9 cellular contexts compared by ENCODE assay signal in genomic region chr9:128372784-128373183, GRCh38. TPM values are rescaled to one million over a fixed set of nuclear protein-coding genes. Genes with fewer than 3 reads are reported as not detected.
A peak's percentile ranks its signal among the peaks of the same experiment; 100 is the strongest.
DNase-seq lines count a peak whose midpoint lies in the region; ATAC-seq, FAIRE-seq and TF ChIP-seq lines count a peak whose summit lies in the region.
"Had no signal": no experiment of that assay in that cellular context is flagged by ENCODE, and none has a peak within 500 bp of the region (broad histone marks: within the 10 kb centered on the region; RNA-seq: fewer than 3 reads in every experiment).

No MANE protein-coding gene starts in this region.

- no peak overlapping the region for H4K8ac ChIP-seq in IMR-90 (ENCODE audit: low read depth in 2 of 2, low read length in 2 of 2)

- no peak for TF ChIP-seq EP300 in K562 (IDR thresholded peaks at IDR 0.05; ENCODE audit: low read length)
- no peak for TF ChIP-seq EP300 in upper lobe of left lung (IDR thresholded peaks at IDR 0.05)

- no peak overlapping the region for H2BK20ac ChIP-seq in IMR-90 (ENCODE audit: low read depth, low read length)

- no peak overlapping the region for H4K91ac ChIP-seq in IMR-90 (ENCODE audit: insufficient read depth, low read depth, low read length)

- no peak overlapping the region for H3K14ac ChIP-seq in IMR-90 (replicated peaks; ENCODE audit: low read depth, low read length)

- TF ChIP-seq POLR2A in IMR-90 (IDR thresholded peaks at IDR 0.05; ENCODE audit: low read depth, low read length): no peak
- no peak for TF ChIP-seq POLR2A in K562 (conservative IDR thresholded peaks at IDR 0.05)
- no peak for TF ChIP-seq POLR2A in upper lobe of left lung (IDR thresholded peaks at IDR 0.05)

- peak overlapping the region; percentile 94; the same call in 1 of the 2 replicates for H3K4me3 ChIP-seq in BE2C (ENCODE audit: low read depth, low read length)
- H3K4me3 ChIP-seq in IMR-90 (ENCODE audit: insufficient read depth, low read depth, low read length): no peak overlapping the region
- H3K4me3 ChIP-seq in K562: peak overlapping the region; percentile 84; the same call in 1 of the 2 replicates
- no peak overlapping the region for H3K4me3 ChIP-seq in upper lobe of left lung

- H3K27ac ChIP-seq in IMR-90 (ENCODE audit: insufficient read depth, low read length): peak overlapping the region; percentile 37; the same call in 1 of the 2 replicates
- peak overlapping the region; percentile 18; the same call in 1 of the 3 replicates for H3K27ac ChIP-seq in K562 (ENCODE audit: extremely low read depth, low read depth, low read length)
- no peak overlapping the region for H3K27ac ChIP-seq in upper lobe of left lung

- H3K79me2 ChIP-seq in K562 (ENCODE audit: control insufficient read depth, insufficient read depth, low read length): peaks cover 53% of the 10 kb centered on the region

- CTCF ChIA-PET in IMR-90 (lab: Yijun Ruan, JAX): interaction anchor here (0.7 kb wide), 1 partner anchor 191 kb away, joined by 3 read pairs; no protein-coding TSS in a partner anchor
- CTCF ChIA-PET in K562 (lab: Yijun Ruan, JAX; ENCODE audit: low intra/inter-chr PET ratio): no interaction called here

- POLR2A ChIA-PET in IMR-90 (lab: Charles Lee; ENCODE audit: unreplicated experiment) (no interaction called here), K562 (lab: Yijun Ruan, JAX) (no interaction called here)

- no CpG with 5 or more reads among the region's 1 CpG for WGBS in IMR-90 (ENCODE audit: extremely low coverage in 2 of 2, insufficient read length in 1 of 2), 2 experiments
- WGBS in K562 (ENCODE audit: insufficient coverage, low coverage, missing lambda C conversion rate): 50% methylated on average over 1 of the region's 1 CpG
- 85 to 88% methylated on average over 1 of the region's 1 CpG for WGBS in upper lobe of left lung, 2 donors

- peaks cover 31 to 81% of the 10 kb centered on the region in 2 experiments for H3K79me1 ChIP-seq in IMR-90 (ENCODE audit: low read depth in 1 of 2, low read length in 2 of 2)

- H3K36me3 Mint-ChIP-seq in mesothelial cell of epicardium: no peaks in the 10 kb centered on the region

- no peak for TF ChIP-seq RAD21 in IMR-90 (IDR thresholded peaks at IDR 0.05; ENCODE audit: low read length)
- no peak for TF ChIP-seq RAD21 in K562 (CRISPR knock-in tag; conservative IDR thresholded peaks at IDR 0.05 in 1 of 2, IDR thresholded peaks at IDR 0.05 in 1 of 2)

- no peaks in the 10 kb centered on the region for H3K27me3 Mint-ChIP-seq in mesothelial cell of epicardium (ENCODE audit: low read depth)

- H2BK5ac ChIP-seq in IMR-90 (ENCODE audit: low read depth, low read length, poor library complexity, severe bottlenecking): peak overlapping the region; percentile 87

- H2BK15ac ChIP-seq in IMR-90 (ENCODE audit: low read depth, low read length): no peak overlapping the region

- no peak overlapping the region for H3K23ac ChIP-seq in IMR-90 (ENCODE audit: low read depth, low read length)

- H3K36me3 ChIP-seq in BE2C: peaks cover 8% of the 10 kb centered on the region
- peaks cover 2% of the 10 kb centered on the region; the same call in 1 of the 2 replicates for H3K36me3 ChIP-seq in IMR-90 (ENCODE audit: control insufficient read depth, insufficient read depth, low read length)
- H3K36me3 ChIP-seq in K562 (ENCODE audit: control insufficient read depth, insufficient read depth, low read length): peaks cover 29% of the 10 kb centered on the region
- H3K36me3 ChIP-seq in upper lobe of left lung: peaks cover 0 to 15% (median under 1%) of the 10 kb centered on the region in 4 donors

- dilution Hi-C loops in IMR-90 (cut with HindIII; ENCODE audit: low sequenced_read_pairs, unreplicated experiment): no loop called here

- FAIRE-seq in K562 (lab: Jason Lieb, UNC): peak; percentile 65

- no peak overlapping the region for H3K4ac ChIP-seq in IMR-90 (ENCODE audit: low read depth, low read length)

- DNase-seq in BE2C: no peak
- peak; percentile 68 for DNase-seq in IMR-90
- no peak for DNase-seq in K562 (ENCODE audit: extremely low read depth in 1 of 4, low spot score in 3 of 4)
- no peak for DNase-seq in mesothelial cell of epicardium (ENCODE audit: low spot score in 2 of 2, unreplicated experiment in 2 of 2)
- DNase-seq in upper lobe of left lung: no peak
- DNase-seq in NCI-H1092 (lab: John Stamatoyannopoulos, UW): no peak
- no peak for DNase-seq in activated gamma-delta T cell (lab: John Stamatoyannopoulos, UW)
- DNase-seq: NCI-H2171 treated with DMSO at 0.1 percent for 48 hours had no signal

- 0 out of 2 replicates have a peak overlapping the region, but pooled peaks have one; percentile 12 for H2AK5ac ChIP-seq in IMR-90 (ENCODE audit: low read depth, low read length)

- H3K4me2 ChIP-seq in IMR-90 (ENCODE audit: low read depth, low read length) (peak overlapping the region; percentile 96; the same call in 1 of the 2 replicates), K562 (ENCODE audit: insufficient read depth, low read length) (peak overlapping the region; percentile 96)

- H3K27ac Mint-ChIP-seq in mesothelial cell of epicardium: peak overlapping the region; percentile 99

- no peak overlapping the region for H2BK120ac ChIP-seq in IMR-90 (ENCODE audit: low read depth, low read length)

- in situ Hi-C loops in IMR-90 (cut with MboI; ENCODE audit: low sequenced_read_pairs) (no loop called here), K562 (cut with MboI) (loop anchor here (25.0 kb wide), 1 partner anchor 610 kb away; no protein-coding TSS in a partner anchor)

- TF ChIP-seq CTCF in BE2C (IDR thresholded peaks at IDR 0.05; ENCODE audit: low read depth, low read length) (no peak), IMR-90 (conservative IDR thresholded peaks at IDR 0.05; ENCODE audit: low read depth, low read length) (no peak), K562 (IDR thresholded peaks at IDR 0.05 in 2 of 3, conservative IDR thresholded peaks at IDR 0.05 in 1 of 3; ENCODE audit: insufficient read depth in 2 of 3, low read depth in 1 of 3, low read length in 3 of 3) (no peak), mesothelial cell of epicardium (IDR thresholded peaks at IDR 0.05; ENCODE audit: unreplicated experiment) (no peak), upper lobe of left lung (IDR thresholded peaks at IDR 0.05) (no peak)

- H3K4me1 Mint-ChIP-seq in mesothelial cell of epicardium: peaks cover 30% of the 10 kb centered on the region

- H3K9me1 ChIP-seq in IMR-90 (ENCODE audit: insufficient read depth, low read length): peaks cover 12% of the 10 kb centered on the region
- H3K9me1 ChIP-seq in K562 (ENCODE audit: control insufficient read depth, insufficient read depth, low read length): no peaks in the 10 kb centered on the region

- 0 out of 2 replicates have a peak, but pooled peaks cover 4% of the 10 kb centered on the region for H4K20me1 ChIP-seq in IMR-90 (ENCODE audit: insufficient read depth, low read length)
- no peaks in the 10 kb centered on the region for H4K20me1 ChIP-seq in K562 (replicated peaks; ENCODE audit: control insufficient read depth, insufficient read depth, low read length)

- no peak overlapping the region for H3K56ac ChIP-seq in IMR-90 (ENCODE audit: extremely low read depth, insufficient read depth, low read length)

- BruUV-seq in IMR-90 (replicated peaks; lab: Mats Ljungman, UMichigan) (no TSS peak), K562 (replicated peaks; lab: Mats Ljungman, UMichigan) (no TSS peak)

- no peaks in the 10 kb centered on the region for H3K9me3 ChIP-seq in BE2C
- no peaks in the 10 kb centered on the region for H3K9me3 ChIP-seq in IMR-90 (ENCODE audit: control insufficient read depth, insufficient read depth, low read length)
- no peaks in the 10 kb centered on the region for H3K9me3 ChIP-seq in K562 (replicated peaks; ENCODE audit: control insufficient read depth, insufficient read depth, low read depth, low read length)
- H3K9me3 ChIP-seq in upper lobe of left lung: no peaks in the 10 kb centered on the region

- H4K5ac ChIP-seq in IMR-90 (ENCODE audit: low read depth, low read length): no peak overlapping the region

- H3K9ac ChIP-seq in IMR-90 (ENCODE audit: low read depth, low read length): no peak overlapping the region
- peak overlapping the region; percentile 46 to 83; a peak in 2 of 4 replicates for H3K9ac ChIP-seq in K562 (ENCODE audit: insufficient read depth in 1 of 2, low read depth in 2 of 2, low read length in 2 of 2)

- no peak overlapping the region for H2AFZ ChIP-seq in IMR-90 (replicated peaks; ENCODE audit: low read length, poor library complexity)
- no peak overlapping the region for H2AFZ ChIP-seq in K562 (ENCODE audit: low read depth, low read length)

- H3K18ac ChIP-seq in IMR-90 (ENCODE audit: low read depth, low read length): no peak overlapping the region

- H3K4me1 ChIP-seq in BE2C (no peaks in the 10 kb centered on the region), IMR-90 (ENCODE audit: control insufficient read depth, insufficient read depth, low read length) (peaks cover 14% of the 10 kb centered on the region), K562 (replicated peaks in 1 of 2; ENCODE audit: control insufficient read depth in 2 of 2, insufficient read depth in 2 of 2, low read length in 2 of 2) (peaks cover 13 to 14% of the 10 kb centered on the region in 2 experiments), upper lobe of left lung (peaks cover 17 to 24% (median 19%) of the 10 kb centered on the region in 4 donors)

- H3K9me3 Mint-ChIP-seq in mesothelial cell of epicardium: no peaks in the 10 kb centered on the region

- intact Hi-C loops in IMR-90 (cut with micrococcal nuclease) (no loop called here), K562 (cut with micrococcal nuclease) (no loop called here)

- peak overlapping the region; percentile 89 for H3K4me3 Mint-ChIP-seq in mesothelial cell of epicardium

- no peak for ATAC-seq in IMR-90 (ENCODE audit: low read depth)
- ATAC-seq in K562: no peak
- ATAC-seq in upper lobe of left lung (ENCODE audit: low FRiP score in 2 of 2): no peak
- no peak for ATAC-seq in GM18867 (IDR thresholded peaks at IDR 0.05; ENCODE audit: unreplicated experiment)

- H2AK9ac ChIP-seq in IMR-90 (replicated peaks; ENCODE audit: low read depth, low read length, poor library complexity): peak overlapping the region; percentile 75

- no peaks in the 10 kb centered on the region for H3K27me3 ChIP-seq in BE2C
- H3K27me3 ChIP-seq in IMR-90 (ENCODE audit: control insufficient read depth, insufficient read depth, low read length): no peaks in the 10 kb centered on the region
- H3K27me3 ChIP-seq in K562 (ENCODE audit: control insufficient read depth in 2 of 2, insufficient read depth in 2 of 2, low read length in 2 of 2): no peaks in the 10 kb centered on the region
- no peaks in the 10 kb centered on the region for H3K27me3 ChIP-seq in upper lobe of left lung

RNA-seq across cellular contexts. Expression of gene URM1, which starts 1.6 kb away (rescaled TPM):
- 115 TPM for polyA plus RNA-seq in BE2C (2012; ENCODE audit: insufficient read depth, insufficient read length, low read depth)
- 20.6 and 33.2 TPM in 2 replicates for total RNA-seq in IMR-90 (2012; rRNA removed)
- 66.9 and 75.6 TPM in 2 replicates for polyA plus RNA-seq in IMR-90 (2012; rRNA removed)
- 42.4 and 45.7 TPM in 2 replicates for polyA plus RNA-seq in IMR-90 (2012; cell fraction: cytosol; rRNA removed)
- polyA plus RNA-seq in IMR-90 (2012; cell fraction: nucleus; rRNA removed; ENCODE audit: low replicate concordance): 41.8 and 56.7 TPM in 2 replicates
- 21.1 and 48.4 TPM in 2 replicates for total RNA-seq in K562 (2011; cell fraction: chromatin; rRNA removed; ENCODE audit: low replicate concordance)
- total RNA-seq in K562 (2011; cell fraction: nucleolus; rRNA removed): 27.8 and 30.0 TPM in 2 replicates
- 33.7 and 46.3 TPM in 2 replicates for total RNA-seq in K562 (2011; cell fraction: nucleoplasm; rRNA removed)
- 53.3 and 68.0 TPM in 2 replicates for total RNA-seq in K562 (2014; rRNA removed)
- total RNA-seq in K562 (2014; rRNA removed; fragmentation: Illumina TruSeq; extraction: Trizol): 25.4 and 35.7 TPM in 2 replicates
- 33.7 and 37.3 TPM in 2 replicates for total RNA-seq in K562 (2015; rRNA removed; fragmentation: Illumina TruSeq; extraction: Trizol)
- total RNA-seq in K562 (2021): 82.0 and 83.8 TPM in 2 replicates
- 57.0 and 74.4 TPM in 2 replicates for polyA plus RNA-seq in K562 (2011; rRNA removed)
- polyA plus RNA-seq in K562 (2011; cell fraction: cytosol; rRNA removed): 67.6 and 87.3 TPM in 2 replicates
- 57.5 and 83.7 TPM in 2 replicates for polyA plus RNA-seq in K562 (2011; cell fraction: nucleus; rRNA removed)
- 87.7 and 104 TPM in 2 replicates for polyA plus RNA-seq in K562 (2012)
- 88.9 and 90.6 TPM in 2 replicates for polyA plus RNA-seq in K562 (2014; fragmentation: Illumina TruSeq; extraction: Trizol)
- 10 to 100 TPM; 10.1 to 24.7 TPM for polyA plus RNA-seq in K562 (2014; fragmentation: Nextera tagmentation; extraction: Ambion mirVana)
- polyA plus RNA-seq in K562 (2014; rRNA removed): 72.1 and 81.3 TPM in 2 replicates
- polyA minus RNA-seq in K562 (2011; rRNA and poly(A)+ RNA removed): 19.9 and 27.1 TPM in 2 replicates
- polyA minus RNA-seq in K562 (2011; cell fraction: cytosol; rRNA and poly(A)+ RNA removed): 25.8 and 28.1 TPM in 2 replicates
- polyA minus RNA-seq in K562 (2011; cell fraction: nucleus; rRNA and poly(A)+ RNA removed): 8.9 and 11.1 TPM in 2 replicates
- 46.6 to 54.9 TPM (median 51.5 TPM) in 3 replicates for total RNA-seq in mesothelial cell of epicardium
- total RNA-seq in upper lobe of left lung: 10 to 100 TPM; 11.1 to 57.9 (median 28.7) TPM

RNA-seq across cellular contexts. Expression of gene SLC27A4, which starts 32.5 kb away (rescaled TPM):
- 74.4 TPM for polyA plus RNA-seq in BE2C (2012; ENCODE audit: insufficient read depth, insufficient read length, low read depth)
- total RNA-seq in IMR-90 (2012; rRNA removed): 9.2 and 9.7 TPM in 2 replicates
- polyA plus RNA-seq in IMR-90 (2012; rRNA removed): 13.7 and 14.8 TPM in 2 replicates
- polyA plus RNA-seq in IMR-90 (2012; cell fraction: cytosol; rRNA removed): 11.7 and 14.4 TPM in 2 replicates
- polyA plus RNA-seq in IMR-90 (2012; cell fraction: nucleus; rRNA removed; ENCODE audit: low replicate concordance): 10.3 and 25.2 TPM in 2 replicates
- 17.5 and 64.2 TPM in 2 replicates for total RNA-seq in K562 (2011; cell fraction: chromatin; rRNA removed; ENCODE audit: low replicate concordance)
- total RNA-seq in K562 (2011; cell fraction: nucleolus; rRNA removed): 92.4 and 92.8 TPM in 2 replicates
- 47.7 and 49.9 TPM in 2 replicates for total RNA-seq in K562 (2011; cell fraction: nucleoplasm; rRNA removed)
- total RNA-seq in K562 (2014; rRNA removed): 22.6 and 36.7 TPM in 2 replicates
- 6.1 and 8.1 TPM in 2 replicates for total RNA-seq in K562 (2014; rRNA removed; fragmentation: Illumina TruSeq; extraction: Trizol)
- 14.0 TPM in 2 replicates for total RNA-seq in K562 (2015; rRNA removed; fragmentation: Illumina TruSeq; extraction: Trizol)
- 31.6 and 35.7 TPM in 2 replicates for total RNA-seq in K562 (2021)
- 7.9 and 9.1 TPM in 2 replicates for polyA plus RNA-seq in K562 (2011; rRNA removed)
- polyA plus RNA-seq in K562 (2011; cell fraction: cytosol; rRNA removed): 7.6 and 19.7 TPM in 2 replicates
- 19.2 and 31.8 TPM in 2 replicates for polyA plus RNA-seq in K562 (2011; cell fraction: nucleus; rRNA removed)
- 16.1 and 21.6 TPM in 2 replicates for polyA plus RNA-seq in K562 (2012)
- polyA plus RNA-seq in K562 (2014; fragmentation: Illumina TruSeq; extraction: Trizol): 16.1 and 22.7 TPM in 2 replicates
- under 1 TPM; 0.25 to 0.92 TPM for polyA plus RNA-seq in K562 (2014; fragmentation: Nextera tagmentation; extraction: Ambion mirVana)
- 16.0 and 18.1 TPM in 2 replicates for polyA plus RNA-seq in K562 (2014; rRNA removed)
- 6.0 and 10.4 TPM in 2 replicates for polyA minus RNA-seq in K562 (2011; rRNA and poly(A)+ RNA removed)
- 14.8 and 16.7 TPM in 2 replicates for polyA minus RNA-seq in K562 (2011; cell fraction: cytosol; rRNA and poly(A)+ RNA removed)
- 8.0 and 9.6 TPM in 2 replicates for polyA minus RNA-seq in K562 (2011; cell fraction: nucleus; rRNA and poly(A)+ RNA removed)
- total RNA-seq in mesothelial cell of epicardium: 18.5 to 19.9 TPM (median 19.0 TPM) in 3 replicates
- total RNA-seq in upper lobe of left lung: 10 to 100 TPM; 17.8 to 30.1 (median 19.5) TPM

RNA-seq across cellular contexts. Expression of gene CERCAM, which starts 47.9 kb away (rescaled TPM):
- 7.8 TPM for polyA plus RNA-seq in BE2C (2012; ENCODE audit: insufficient read depth, insufficient read length, low read depth)
- 15.1 and 16.1 TPM in 2 replicates for total RNA-seq in IMR-90 (2012; rRNA removed)
- polyA plus RNA-seq in IMR-90 (2012; rRNA removed): 118 and 146 TPM in 2 replicates
- polyA plus RNA-seq in IMR-90 (2012; cell fraction: cytosol; rRNA removed): 284 and 310 TPM in 2 replicates
- polyA plus RNA-seq in IMR-90 (2012; cell fraction: nucleus; rRNA removed; ENCODE audit: low replicate concordance): 98.6 and 199 TPM in 2 replicates
- total RNA-seq in K562 (2011; cell fraction: chromatin; rRNA removed; ENCODE audit: low replicate concordance): 27.2 and 83.8 TPM in 2 replicates
- total RNA-seq in K562 (2011; cell fraction: nucleolus; rRNA removed): 70.3 and 82.2 TPM in 2 replicates
- total RNA-seq in K562 (2011; cell fraction: nucleoplasm; rRNA removed): 35.6 and 47.3 TPM in 2 replicates
- 18.0 and 20.6 TPM in 2 replicates for total RNA-seq in K562 (2014; rRNA removed)
- 4.2 and 5.0 TPM in 2 replicates for total RNA-seq in K562 (2014; rRNA removed; fragmentation: Illumina TruSeq; extraction: Trizol)
- 18.3 and 19.0 TPM in 2 replicates for total RNA-seq in K562 (2015; rRNA removed; fragmentation: Illumina TruSeq; extraction: Trizol)
- total RNA-seq in K562 (2021): 22.2 and 24.0 TPM in 2 replicates
- 18.8 and 39.4 TPM in 2 replicates for polyA plus RNA-seq in K562 (2011; rRNA removed)
- 55.2 and 92.4 TPM in 2 replicates for polyA plus RNA-seq in K562 (2011; cell fraction: cytosol; rRNA removed)
- polyA plus RNA-seq in K562 (2011; cell fraction: nucleus; rRNA removed): 56.0 and 58.6 TPM in 2 replicates
- 25.6 and 35.2 TPM in 2 replicates for polyA plus RNA-seq in K562 (2012)
- 10.5 and 14.0 TPM in 2 replicates for polyA plus RNA-seq in K562 (2014; fragmentation: Illumina TruSeq; extraction: Trizol)
- 1 to 10 TPM in 1 of 2 experiments, under 1 TPM in 1; 0.75 to 1.3 TPM for polyA plus RNA-seq in K562 (2014; fragmentation: Nextera tagmentation; extraction: Ambion mirVana)
- polyA plus RNA-seq in K562 (2014; rRNA removed): 21.9 and 26.4 TPM in 2 replicates
- polyA minus RNA-seq in K562 (2011; rRNA and poly(A)+ RNA removed): 10.7 and 11.9 TPM in 2 replicates
- 15.5 and 37.0 TPM in 2 replicates for polyA minus RNA-seq in K562 (2011; cell fraction: cytosol; rRNA and poly(A)+ RNA removed)
- 16.7 and 23.5 TPM in 2 replicates for polyA minus RNA-seq in K562 (2011; cell fraction: nucleus; rRNA and poly(A)+ RNA removed)
- 134 to 143 TPM (median 141 TPM) in 3 replicates for total RNA-seq in mesothelial cell of epicardium
- total RNA-seq in upper lobe of left lung: 10 to 100 TPM in 5 of 6 donors, 1 to 10 TPM in 1; 9.2 to 47.1 (median 15.4) TPM

RNA-seq across cellular contexts. Expression of gene COQ4, which starts 50.1 kb away (rescaled TPM):
- 203 TPM for polyA plus RNA-seq in BE2C (2012; ENCODE audit: insufficient read depth, insufficient read length, low read depth)
- total RNA-seq in IMR-90 (2012; rRNA removed) (20.0 and 20.1 TPM in 2 replicates), K562 (2014; rRNA removed) (104 and 150 TPM in 2 replicates), K562 (2014; rRNA removed; fragmentation: Illumina TruSeq; extraction: Trizol) (44.3 and 48.5 TPM in 2 replicates), K562 (2015; rRNA removed; fragmentation: Illumina TruSeq; extraction: Trizol) (66.2 and 67.2 TPM in 2 replicates), K562 (2021) (102 and 107 TPM in 2 replicates), mesothelial cell of epicardium (53.7 to 56.2 TPM (median 55.4 TPM) in 3 replicates), upper lobe of left lung (10 to 100 TPM; 36.1 to 83.8 (median 55.2) TPM)
- polyA plus RNA-seq in IMR-90 (2012; rRNA removed) (40.7 and 41.4 TPM in 2 replicates), K562 (2011; rRNA removed) (113 and 117 TPM in 2 replicates), K562 (2014; fragmentation: Illumina TruSeq; extraction: Trizol) (58.3 and 90.4 TPM in 2 replicates), K562 (2014; fragmentation: Nextera tagmentation; extraction: Ambion mirVana) (10 to 100 TPM in 1 of 2 experiments, 1 to 10 TPM in 1; 9.1 to 11.3 TPM), K562 (2014; rRNA removed) (135 and 140 TPM in 2 replicates)
- 39.1 and 45.7 TPM in 2 replicates for polyA plus RNA-seq in IMR-90 (2012; cell fraction: cytosol; rRNA removed)
- 112 and 183 TPM in 2 replicates for polyA plus RNA-seq in IMR-90 (2012; cell fraction: nucleus; rRNA removed; ENCODE audit: low replicate concordance)
- 241 and 561 TPM in 2 replicates for total RNA-seq in K562 (2011; cell fraction: chromatin; rRNA removed; ENCODE audit: low replicate concordance)
- 334 and 386 TPM in 2 replicates for total RNA-seq in K562 (2011; cell fraction: nucleolus; rRNA removed)
- total RNA-seq in K562 (2011; cell fraction: nucleoplasm; rRNA removed): 352 and 440 TPM in 2 replicates
- polyA plus RNA-seq in K562 (2011; cell fraction: cytosol; rRNA removed): 145 and 208 TPM in 2 replicates
- polyA plus RNA-seq in K562 (2011; cell fraction: nucleus; rRNA removed): 338 and 468 TPM in 2 replicates
- polyA plus RNA-seq in K562 (2012): 113 and 151 TPM in 2 replicates
- 65.9 and 102 TPM in 2 replicates for polyA minus RNA-seq in K562 (2011; rRNA and poly(A)+ RNA removed)
- polyA minus RNA-seq in K562 (2011; cell fraction: cytosol; rRNA and poly(A)+ RNA removed): 42.5 and 67.8 TPM in 2 replicates
- 110 and 139 TPM in 2 replicates for polyA minus RNA-seq in K562 (2011; cell fraction: nucleus; rRNA and poly(A)+ RNA removed)

RNA-seq across cellular contexts. Expression of gene TRUB2, which starts 50.5 kb away (rescaled TPM):
- polyA plus RNA-seq in BE2C (2012; ENCODE audit: insufficient read depth, insufficient read length, low read depth): 212 TPM
- total RNA-seq in IMR-90 (2012; rRNA removed): 16.7 and 21.3 TPM in 2 replicates
- polyA plus RNA-seq in IMR-90 (2012; rRNA removed): 17.4 and 18.0 TPM in 2 replicates
- 11.0 TPM in 2 replicates for polyA plus RNA-seq in IMR-90 (2012; cell fraction: cytosol; rRNA removed)
- 6.4 and 11.4 TPM in 2 replicates for polyA plus RNA-seq in IMR-90 (2012; cell fraction: nucleus; rRNA removed; ENCODE audit: low replicate concordance)
- total RNA-seq in K562 (2011; cell fraction: chromatin; rRNA removed; ENCODE audit: low replicate concordance): 35.5 and 103 TPM in 2 replicates
- total RNA-seq in K562 (2011; cell fraction: nucleolus; rRNA removed): 64.2 and 80.4 TPM in 2 replicates
- total RNA-seq in K562 (2011; cell fraction: nucleoplasm; rRNA removed): 48.8 and 49.1 TPM in 2 replicates
- total RNA-seq in K562 (2014; rRNA removed): 46.0 and 90.9 TPM in 2 replicates
- 43.0 and 63.0 TPM in 2 replicates for total RNA-seq in K562 (2014; rRNA removed; fragmentation: Illumina TruSeq; extraction: Trizol)
- total RNA-seq in K562 (2015; rRNA removed; fragmentation: Illumina TruSeq; extraction: Trizol): 72.7 and 74.7 TPM in 2 replicates
- 91.3 and 104 TPM in 2 replicates for total RNA-seq in K562 (2021)
- 64.4 and 79.2 TPM in 2 replicates for polyA plus RNA-seq in K562 (2011; rRNA removed)
- 56.0 and 75.1 TPM in 2 replicates for polyA plus RNA-seq in K562 (2011; cell fraction: cytosol; rRNA removed)
- polyA plus RNA-seq in K562 (2011; cell fraction: nucleus; rRNA removed): 31.6 and 47.8 TPM in 2 replicates
- 64.7 and 97.4 TPM in 2 replicates for polyA plus RNA-seq in K562 (2012)
- 110 and 117 TPM in 2 replicates for polyA plus RNA-seq in K562 (2014; fragmentation: Illumina TruSeq; extraction: Trizol)
- polyA plus RNA-seq in K562 (2014; fragmentation: Nextera tagmentation; extraction: Ambion mirVana): 10 to 100 TPM in 1 of 2 experiments, 1 to 10 TPM in 1; 9.3 to 24.2 TPM
- polyA plus RNA-seq in K562 (2014; rRNA removed): 56.7 and 89.1 TPM in 2 replicates
- polyA minus RNA-seq in K562 (2011; rRNA and poly(A)+ RNA removed): 43.1 and 50.2 TPM in 2 replicates
- 49.8 and 67.6 TPM in 2 replicates for polyA minus RNA-seq in K562 (2011; cell fraction: cytosol; rRNA and poly(A)+ RNA removed)
- 19.1 and 26.8 TPM in 2 replicates for polyA minus RNA-seq in K562 (2011; cell fraction: nucleus; rRNA and poly(A)+ RNA removed)
- total RNA-seq in mesothelial cell of epicardium: 27.8 to 29.8 TPM (median 29.3 TPM) in 3 replicates
- total RNA-seq in upper lobe of left lung: 10 to 100 TPM in 3 of 6 donors, 1 to 10 TPM in 3; 6.9 to 24.1 (median 9.7) TPM

Comparison
In these comparisons a context has a peak if more than half of its experiments do, and no peak if none do; other contexts are left out.
1. H3K4me3 ChIP-seq: peak in BE2C (single experiment) and K562 (single experiment); none in IMR-90 (single experiment) and upper lobe of left lung (0 of 4).
2. H3K27ac ChIP-seq: peak in IMR-90 (single experiment) and K562 (single experiment); none in upper lobe of left lung (0 of 4).